20 cellular contexts compared by ENCODE assay signal in the genomic region with DNA sequence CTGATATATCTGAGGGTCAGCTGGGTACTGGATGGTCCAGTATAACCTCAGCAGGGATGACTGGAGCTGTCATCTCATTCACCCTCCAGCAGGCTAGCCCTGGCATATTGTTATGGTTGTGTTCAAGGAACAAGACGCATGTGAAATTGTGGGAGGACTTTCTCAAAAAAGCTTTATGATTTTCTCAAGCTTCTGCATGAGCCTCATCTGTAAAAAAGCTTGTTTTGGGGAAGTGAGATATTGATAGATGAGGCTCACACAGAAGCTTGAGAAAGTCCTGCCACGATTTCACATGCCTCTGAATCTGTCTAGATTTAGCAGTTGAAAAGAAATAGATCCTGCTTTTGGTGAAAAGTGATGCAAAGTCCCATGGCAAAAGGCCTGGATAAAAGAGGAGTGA.
A peak's percentile ranks its signal among the peaks of the same experiment; 100 is the strongest.
DNase-seq lines count a peak whose midpoint lies in the region; ATAC-seq and TF ChIP-seq lines count a peak whose summit lies in the region.
"Had no signal": no experiment of that assay in that cellular context is flagged by ENCODE, and none has a peak within 500 bp of the region (broad histone marks: within the 10 kb centered on the region; RNA-seq: fewer than 3 reads in every experiment).

No MANE protein-coding gene starts in this region.

- intact Hi-C loops in heart right ventricle (cut with DNase I) = no loop called here

- peak; percentile 72 for ATAC-seq in GM18520 (IDR thresholded peaks at IDR 0.05; ENCODE audit: unreplicated experiment)
- ATAC-seq in GM21423 (IDR thresholded peaks at IDR 0.05; ENCODE audit: unreplicated experiment) = peak; percentile 63
- peak; percentile 70 for ATAC-seq in HG03064 (IDR thresholded peaks at IDR 0.05; ENCODE audit: low read depth, unreplicated experiment)
- no peak for ATAC-seq in heart right ventricle
- ATAC-seq: upper lobe of right lung had no signal

- DNase-seq in SIG-M5 (lab: John Stamatoyannopoulos, UW) = peak; percentile 19
- no peak for DNase-seq in activated CD8-positive, alpha-beta memory T cell treated with anti-CD3 and anti-CD28 coated beads for 24 hours
- DNase-seq in HK-2 (ENCODE audit: unreplicated experiment) = no peak
- no peak for DNase-seq in heart right ventricle
- DNase-seq in SHP77 treated with DMSO at 0.1 percent for 48 hours (lab: John Stamatoyannopoulos, UW) = no peak
- DNase-seq: activated CD4-positive, alpha-beta T cell treated with anti-CD3 and anti-CD28 coated beads for 48 hours; activated T-cell treated with anti-CD3 and anti-CD28 coated beads, Interleukin-2, amount 50 U/mL, for 24 hours; caudate nucleus; GOT3; KG1; mammary epithelial cell; NCI-H146; NCI-H524; stimulated activated CD4-positive, alpha-beta T cell treated with anti-CD3 and anti-CD28 coated beads, Interleukin-1b, Interleukin-23, amount 100 ng/mL, for 48 hours; upper lobe of right lung had no signal

- H3K27me3 ChIP-seq in heart right ventricle = no peaks in the 10 kb centered on the region
- H3K27me3 ChIP-seq: right atrium auricular region, upper lobe of right lung had no signal

- no peaks in the 10 kb centered on the region for H3K4me1 ChIP-seq in heart right ventricle
- H3K4me1 ChIP-seq: right atrium auricular region, upper lobe of right lung had no signal

- H3K27ac ChIP-seq in heart right ventricle = no peak overlapping the region
- H3K27ac ChIP-seq: right atrium auricular region, RWPE1, upper lobe of right lung had no signal

- TF ChIP-seq CTCF in heart right ventricle (IDR thresholded peaks at IDR 0.05) = no peak

- peaks cover 0 to 6% (median 0%) of the 10 kb centered on the region in 11 donors for H3K9me3 ChIP-seq in heart right ventricle
- H3K9me3 ChIP-seq: right atrium auricular region, upper lobe of right lung had no signal

- H3K4me3 ChIP-seq in heart right ventricle = no peak overlapping the region
- H3K4me3 ChIP-seq: right atrium auricular region, upper lobe of right lung had no signal

- H3K36me3 ChIP-seq in heart right ventricle = no peaks in the 10 kb centered on the region
- H3K36me3 ChIP-seq: right atrium auricular region, upper lobe of right lung had no signal

- 73 to 83% methylated on average over 2 of the region's 2 CpGs for WGBS in heart right ventricle, 2 donors

Comparison
In these comparisons a context has a peak if more than half of its experiments do, and no peak if none do; other contexts are left out.
1. ATAC-seq: peak in GM18520 (single experiment), GM21423 (single experiment) and HG03064 (single experiment); none in heart right ventricle (0 of 8).